Comparison of ENCODE assay signal across 1 cellular context in the genomic region with DNA sequence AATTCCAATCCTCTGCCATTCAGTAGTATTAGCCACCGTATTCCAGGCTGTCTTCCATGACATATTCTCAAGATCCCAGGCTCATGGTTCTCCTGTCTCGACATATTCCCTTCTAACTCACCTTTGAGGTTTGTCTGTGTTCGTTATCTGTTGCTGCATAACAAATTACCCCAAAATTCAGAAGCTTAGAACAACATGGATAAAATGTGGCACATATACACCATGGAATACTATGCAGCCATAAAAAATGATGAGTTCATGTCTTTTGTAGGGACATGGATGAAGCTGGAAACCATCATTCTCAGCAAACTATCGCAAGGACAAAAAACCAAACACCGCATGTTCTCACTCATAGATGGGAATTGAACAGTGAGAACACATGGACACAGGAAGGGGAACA. TPM values are rescaled to one million over a fixed set of nuclear protein-coding genes. Genes with fewer than 3 reads are reported as not detected.
"Had no signal": no experiment of that assay in that cellular context is flagged by ENCODE, and none has a peak within 500 bp of the region (broad histone marks: within the 10 kb centered on the region; RNA-seq: fewer than 3 reads in every experiment).

No MANE protein-coding gene starts in this region.

RNA-seq across cellular contexts. Expression of a gene that starts 33.0 kb away (rescaled TPM):
- total RNA-seq: epithelial cell of proximal tubule had no signal
